ENCODE assay signal across 9 cellular contexts in the genomic region with DNA sequence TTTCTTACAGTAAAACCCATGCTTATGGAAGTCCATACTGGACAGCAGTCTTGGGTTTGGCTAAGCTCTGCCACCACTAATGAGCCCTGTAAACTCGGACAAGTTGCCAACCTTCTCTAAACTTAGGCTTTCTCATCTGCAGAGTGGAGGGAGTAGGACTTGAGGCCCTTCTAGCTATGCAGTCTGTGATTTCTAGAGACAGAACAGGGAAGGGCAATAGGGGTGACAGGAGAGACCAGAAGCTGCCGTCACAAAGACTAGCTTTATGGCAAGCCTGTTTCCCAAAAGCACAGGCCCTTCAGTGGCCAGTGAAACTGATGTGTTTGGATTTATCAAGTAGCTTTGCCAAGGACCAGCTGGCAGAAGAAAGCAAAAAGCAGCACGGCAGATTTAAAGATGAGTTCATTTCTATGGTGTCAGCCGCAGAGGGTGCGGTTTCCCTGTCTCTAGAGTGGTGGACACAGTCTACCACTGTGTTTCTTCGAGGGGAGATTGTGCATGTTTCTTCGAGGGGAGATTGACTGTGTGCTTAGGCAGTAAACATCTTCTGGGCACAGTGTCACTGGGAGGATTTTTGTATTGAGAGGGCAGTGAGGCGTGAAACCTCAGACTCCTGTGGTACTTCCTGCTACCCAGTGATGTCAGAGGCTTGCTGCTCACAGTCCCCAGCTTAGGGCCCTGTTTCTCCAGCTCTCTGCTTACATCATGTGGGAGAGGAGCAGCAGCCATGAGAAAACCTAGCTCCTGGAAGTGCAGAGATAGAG.
DNase-seq lines count a peak whose midpoint lies in the region; ATAC-seq and TF ChIP-seq lines count a peak whose summit lies in the region.
"Had no signal": no experiment of that assay in that cellular context is flagged by ENCODE, and none has a peak within 500 bp of the region (broad histone marks: within the 10 kb centered on the region; RNA-seq: fewer than 3 reads in every experiment).

No MANE protein-coding gene starts in this region.

- peak; percentile 4 for DNase-seq in stimulated activated CD8-positive, alpha-beta memory T cell treated with anti-CD3 and anti-CD28 coated beads, Interleukin-12 subunit alpha, Interleukin-12 subunit beta, amount 100 ng/mL, for 4 hours (ENCODE audit: low read depth)
- no peak for DNase-seq in stimulated activated CD8-positive, alpha-beta memory T cell treated with anti-CD3 and anti-CD28 coated beads, Interleukin-4, amount 100 ng/mL, for 48 hours
- peak; percentile 84 for DNase-seq in NCI-H2196 (lab: John Stamatoyannopoulos, UW; ENCODE audit: unreplicated experiment)
- no peak for DNase-seq in coronary artery (ENCODE audit: low spot score)
- DNase-seq in nephron progenitor cell = no peak
- DNase-seq in NCI-H1105 (lab: John Stamatoyannopoulos, UW) = no peak
- no peak for DNase-seq in foreskin keratinocyte

- H3K4me3 ChIP-seq in coronary artery = peak overlapping the region; percentile 20

- peak overlapping the region; percentile 34 for H3K27ac Mint-ChIP-seq in nephron progenitor cell
- H3K27ac Mint-ChIP-seq: activated naive CD8-positive, alpha-beta T cell had no signal

- peaks cover 17% of the 10 kb centered on the region for H3K4me1 ChIP-seq in foreskin keratinocyte

- H3K4me3 Mint-ChIP-seq in nephron progenitor cell = no peak overlapping the region
- H3K4me3 Mint-ChIP-seq: activated naive CD8-positive, alpha-beta T cell had no signal

- H3K27me3 Mint-ChIP-seq in nephron progenitor cell (ENCODE audit: low read depth, poor library complexity) = no peaks in the 10 kb centered on the region
- H3K27me3 Mint-ChIP-seq: activated naive CD8-positive, alpha-beta T cell had no signal

- no peaks in the 10 kb centered on the region for H3K27me3 ChIP-seq in foreskin keratinocyte

- H3K9me3 Mint-ChIP-seq in nephron progenitor cell = no peaks in the 10 kb centered on the region

- H3K36me3 Mint-ChIP-seq in nephron progenitor cell (ENCODE audit: low read depth) = no peaks in the 10 kb centered on the region
- H3K36me3 Mint-ChIP-seq: activated naive CD8-positive, alpha-beta T cell had no signal

- peak; percentile 99 for ATAC-seq in HG02840 (IDR thresholded peaks at IDR 0.05; ENCODE audit: low FRiP score, unreplicated experiment)
- no peak for ATAC-seq in foreskin keratinocyte

- TF ChIP-seq CTCF in coronary artery (IDR thresholded peaks at IDR 0.05) (no peak), nephron progenitor cell (IDR thresholded peaks at IDR 0.05) (no peak), foreskin keratinocyte (conservative IDR thresholded peaks at IDR 0.05) (no peak)

- peaks cover 23% of the 10 kb centered on the region for H3K4me1 Mint-ChIP-seq in nephron progenitor cell

- H3K27ac ChIP-seq in coronary artery (peak overlapping the region; percentile 36 to 80), foreskin keratinocyte (no peak overlapping the region)

Comparison
In these comparisons a context has a peak if more than half of its experiments do, and no peak if none do; other contexts are left out.
1. DNase-seq: peak in stimulated activated CD8-positive, alpha-beta memory T cell treated with anti-CD3 and anti-CD28 coated beads, Interleukin-12 subunit alpha, Interleukin-12 subunit beta, amount 100 ng/mL, for 4 hours (single experiment) and NCI-H2196 (single experiment); none in stimulated activated CD8-positive, alpha-beta memory T cell treated with anti-CD3 and anti-CD28 coated beads, Interleukin-4, amount 100 ng/mL, for 48 hours (single experiment), coronary artery (single experiment), nephron progenitor cell (single experiment), NCI-H1105 (single experiment) and foreskin keratinocyte (0 of 2).